In genomic region chr12:107352347-107353081, GRCh38 we compare ENCODE assay signal across 1 cellular context.
TF ChIP-seq lines count a peak whose summit lies in the region.

No MANE protein-coding gene starts in this region.

TF ChIP-seq in HepG2, 621 proteins besides CTCF, POLR2A, EP300 and RAD21 (continued from another document and continues in another):
- no peak for TF ChIP-seq PBX2 (CRISPR knock-in tag; IDR thresholded peaks at IDR 0.05)
- TF ChIP-seq KDM4B (CRISPR knock-in tag; IDR thresholded peaks at IDR 0.05) = no peak
- TF ChIP-seq NR1H2 (CRISPR knock-in tag; IDR thresholded peaks at IDR 0.05; ENCODE audit: borderline replicate concordance, low read depth) = no peak
- TF ChIP-seq ZFP62 (CRISPR knock-in tag; IDR thresholded peaks at IDR 0.05) = no peak
- TF ChIP-seq TIGD3 (CRISPR knock-in tag; IDR thresholded peaks at IDR 0.05; ENCODE audit: borderline replicate concordance) = no peak
- TF ChIP-seq TEAD3 (CRISPR knock-in tag; optimal IDR thresholded peaks at IDR 0.05; ENCODE audit: borderline replicate concordance) = peak; percentile 96
- TF ChIP-seq, protein P1, sequence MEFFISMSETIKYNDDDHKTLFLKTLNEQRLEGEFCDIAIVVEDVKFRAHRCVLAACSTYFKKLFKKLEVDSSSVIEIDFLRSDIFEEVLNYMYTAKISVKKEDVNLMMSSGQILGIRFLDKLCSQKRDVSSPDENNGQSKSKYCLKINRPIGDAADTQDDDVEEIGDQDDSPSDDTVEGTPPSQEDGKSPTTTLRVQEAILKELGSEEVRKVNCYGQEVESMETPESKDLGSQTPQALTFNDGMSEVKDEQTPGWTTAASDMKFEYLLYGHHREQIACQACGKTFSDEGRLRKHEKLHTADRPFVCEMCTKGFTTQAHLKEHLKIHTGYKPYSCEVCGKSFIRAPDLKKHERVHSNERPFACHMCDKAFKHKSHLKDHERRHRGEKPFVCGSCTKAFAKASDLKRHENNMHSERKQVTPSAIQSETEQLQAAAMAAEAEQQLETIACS (CRISPR knock-in tag; IDR thresholded peaks at IDR 0.05) = no peak
- TF ChIP-seq ZNF773 (CRISPR knock-in tag; IDR thresholded peaks at IDR 0.05; ENCODE audit: borderline replicate concordance) = no peak
- TF ChIP-seq ZNF784 (CRISPR knock-in tag; IDR thresholded peaks at IDR 0.05; ENCODE audit: borderline replicate concordance) = no peak
- TF ChIP-seq ZNF7 (CRISPR knock-in tag; IDR thresholded peaks at IDR 0.05) = no peak
- TF ChIP-seq POLR2G (IDR thresholded peaks at IDR 0.05; ENCODE audit: low read depth, low read length) = no peak; the same call in 1 of the 2 replicates
- TF ChIP-seq, protein P2, sequence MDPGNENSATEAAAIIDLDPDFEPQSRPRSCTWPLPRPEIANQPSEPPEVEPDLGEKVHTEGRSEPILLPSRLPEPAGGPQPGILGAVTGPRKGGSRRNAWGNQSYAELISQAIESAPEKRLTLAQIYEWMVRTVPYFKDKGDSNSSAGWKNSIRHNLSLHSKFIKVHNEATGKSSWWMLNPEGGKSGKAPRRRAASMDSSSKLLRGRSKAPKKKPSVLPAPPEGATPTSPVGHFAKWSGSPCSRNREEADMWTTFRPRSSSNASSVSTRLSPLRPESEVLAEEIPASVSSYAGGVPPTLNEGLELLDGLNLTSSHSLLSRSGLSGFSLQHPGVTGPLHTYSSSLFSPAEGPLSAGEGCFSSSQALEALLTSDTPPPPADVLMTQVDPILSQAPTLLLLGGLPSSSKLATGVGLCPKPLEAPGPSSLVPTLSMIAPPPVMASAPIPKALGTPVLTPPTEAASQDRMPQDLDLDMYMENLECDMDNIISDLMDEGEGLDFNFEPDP (CRISPR knock-in tag; conservative IDR thresholded peaks at IDR 0.05) = no peak
- no peak for TF ChIP-seq RBM39 (IDR thresholded peaks at IDR 0.05; ENCODE audit: low read depth, low read length, poor library complexity, severe bottlenecking)
- TF ChIP-seq, protein P3, sequence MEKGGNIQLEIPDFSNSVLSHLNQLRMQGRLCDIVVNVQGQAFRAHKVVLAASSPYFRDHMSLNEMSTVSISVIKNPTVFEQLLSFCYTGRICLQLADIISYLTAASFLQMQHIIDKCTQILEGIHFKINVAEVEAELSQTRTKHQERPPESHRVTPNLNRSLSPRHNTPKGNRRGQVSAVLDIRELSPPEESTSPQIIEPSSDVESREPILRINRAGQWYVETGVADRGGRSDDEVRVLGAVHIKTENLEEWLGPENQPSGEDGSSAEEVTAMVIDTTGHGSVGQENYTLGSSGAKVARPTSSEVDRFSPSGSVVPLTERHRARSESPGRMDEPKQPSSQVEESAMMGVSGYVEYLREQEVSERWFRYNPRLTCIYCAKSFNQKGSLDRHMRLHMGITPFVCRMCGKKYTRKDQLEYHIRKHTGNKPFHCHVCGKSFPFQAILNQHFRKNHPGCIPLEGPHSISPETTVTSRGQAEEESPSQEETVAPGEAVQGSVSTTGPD (CRISPR knock-in tag; IDR thresholded peaks at IDR 0.05) = no peak
- no peak for TF ChIP-seq ZNF333 (CRISPR knock-in tag; IDR thresholded peaks at IDR 0.05; ENCODE audit: borderline replicate concordance)
- TF ChIP-seq ZNF101 (CRISPR knock-in tag; IDR thresholded peaks at IDR 0.05; ENCODE audit: borderline replicate concordance, low read depth) = no peak
- TF ChIP-seq ZNF639 (CRISPR knock-in tag; conservative IDR thresholded peaks at IDR 0.05) = 0 out of 2 replicates have a peak, but pooled peaks have one; percentile 36
- TF ChIP-seq, protein P4, sequence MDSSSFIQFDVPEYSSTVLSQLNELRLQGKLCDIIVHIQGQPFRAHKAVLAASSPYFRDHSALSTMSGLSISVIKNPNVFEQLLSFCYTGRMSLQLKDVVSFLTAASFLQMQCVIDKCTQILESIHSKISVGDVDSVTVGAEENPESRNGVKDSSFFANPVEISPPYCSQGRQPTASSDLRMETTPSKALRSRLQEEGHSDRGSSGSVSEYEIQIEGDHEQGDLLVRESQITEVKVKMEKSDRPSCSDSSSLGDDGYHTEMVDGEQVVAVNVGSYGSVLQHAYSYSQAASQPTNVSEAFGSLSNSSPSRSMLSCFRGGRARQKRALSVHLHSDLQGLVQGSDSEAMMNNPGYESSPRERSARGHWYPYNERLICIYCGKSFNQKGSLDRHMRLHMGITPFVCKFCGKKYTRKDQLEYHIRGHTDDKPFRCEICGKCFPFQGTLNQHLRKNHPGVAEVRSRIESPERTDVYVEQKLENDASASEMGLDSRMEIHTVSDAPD (CRISPR knock-in tag; IDR thresholded peaks at IDR 0.05) = no peak
- peak; percentile 84 for TF ChIP-seq RARA (CRISPR knock-in tag; IDR thresholded peaks at IDR 0.05)
- TF ChIP-seq NFATC3 (CRISPR knock-in tag; IDR thresholded peaks at IDR 0.05) = no peak
- TF ChIP-seq NCOA2 (CRISPR knock-in tag; IDR thresholded peaks at IDR 0.05) = peak; percentile 95
- peak; percentile 91 for TF ChIP-seq SP5 (CRISPR knock-in tag; IDR thresholded peaks at IDR 0.05; ENCODE audit: borderline replicate concordance, low read depth)
- TF ChIP-seq, protein P5, sequence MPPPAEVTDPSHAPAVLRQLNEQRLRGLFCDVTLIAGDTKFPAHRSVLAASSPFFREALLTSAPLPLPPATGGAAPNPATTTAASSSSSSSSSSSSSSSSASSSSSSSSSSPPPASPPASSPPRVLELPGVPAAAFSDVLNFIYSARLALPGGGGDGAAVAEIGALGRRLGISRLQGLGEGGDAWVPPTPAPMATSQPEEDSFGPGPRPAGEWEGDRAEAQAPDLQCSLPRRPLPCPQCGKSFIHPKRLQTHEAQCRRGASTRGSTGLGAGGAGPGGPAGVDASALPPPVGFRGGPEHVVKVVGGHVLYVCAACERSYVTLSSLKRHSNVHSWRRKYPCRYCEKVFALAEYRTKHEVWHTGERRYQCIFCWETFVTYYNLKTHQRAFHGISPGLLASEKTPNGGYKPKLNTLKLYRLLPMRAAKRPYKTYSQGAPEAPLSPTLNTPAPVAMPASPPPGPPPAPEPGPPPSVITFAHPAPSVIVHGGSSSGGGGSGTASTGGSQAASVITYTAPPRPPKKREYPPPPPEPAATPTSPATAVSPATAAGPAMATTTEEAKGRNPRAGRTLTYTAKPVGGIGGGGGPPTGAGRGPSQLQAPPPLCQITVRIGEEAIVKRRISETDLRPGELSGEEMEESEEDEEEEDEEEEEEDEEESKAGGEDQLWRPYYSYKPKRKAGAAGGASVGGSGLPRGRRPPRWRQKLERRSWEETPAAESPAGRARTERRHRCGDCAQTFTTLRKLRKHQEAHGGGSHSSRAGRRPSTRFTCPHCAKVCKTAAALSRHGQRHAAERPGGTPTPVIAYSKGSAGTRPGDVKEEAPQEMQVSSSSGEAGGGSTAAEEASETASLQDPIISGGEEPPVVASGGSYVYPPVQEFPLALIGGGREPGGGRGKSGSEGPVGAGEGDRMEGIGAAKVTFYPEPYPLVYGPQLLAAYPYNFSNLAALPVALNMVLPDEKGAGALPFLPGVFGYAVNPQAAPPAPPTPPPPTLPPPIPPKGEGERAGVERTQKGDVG (CRISPR knock-in tag; IDR thresholded peaks at IDR 0.05; ENCODE audit: borderline replicate concordance) = no peak
- peak; percentile 58; the same call in 1 of the 2 replicates for TF ChIP-seq ZNF556 (CRISPR knock-in tag; IDR thresholded peaks at IDR 0.05; ENCODE audit: borderline replicate concordance)
- TF ChIP-seq, protein P6, sequence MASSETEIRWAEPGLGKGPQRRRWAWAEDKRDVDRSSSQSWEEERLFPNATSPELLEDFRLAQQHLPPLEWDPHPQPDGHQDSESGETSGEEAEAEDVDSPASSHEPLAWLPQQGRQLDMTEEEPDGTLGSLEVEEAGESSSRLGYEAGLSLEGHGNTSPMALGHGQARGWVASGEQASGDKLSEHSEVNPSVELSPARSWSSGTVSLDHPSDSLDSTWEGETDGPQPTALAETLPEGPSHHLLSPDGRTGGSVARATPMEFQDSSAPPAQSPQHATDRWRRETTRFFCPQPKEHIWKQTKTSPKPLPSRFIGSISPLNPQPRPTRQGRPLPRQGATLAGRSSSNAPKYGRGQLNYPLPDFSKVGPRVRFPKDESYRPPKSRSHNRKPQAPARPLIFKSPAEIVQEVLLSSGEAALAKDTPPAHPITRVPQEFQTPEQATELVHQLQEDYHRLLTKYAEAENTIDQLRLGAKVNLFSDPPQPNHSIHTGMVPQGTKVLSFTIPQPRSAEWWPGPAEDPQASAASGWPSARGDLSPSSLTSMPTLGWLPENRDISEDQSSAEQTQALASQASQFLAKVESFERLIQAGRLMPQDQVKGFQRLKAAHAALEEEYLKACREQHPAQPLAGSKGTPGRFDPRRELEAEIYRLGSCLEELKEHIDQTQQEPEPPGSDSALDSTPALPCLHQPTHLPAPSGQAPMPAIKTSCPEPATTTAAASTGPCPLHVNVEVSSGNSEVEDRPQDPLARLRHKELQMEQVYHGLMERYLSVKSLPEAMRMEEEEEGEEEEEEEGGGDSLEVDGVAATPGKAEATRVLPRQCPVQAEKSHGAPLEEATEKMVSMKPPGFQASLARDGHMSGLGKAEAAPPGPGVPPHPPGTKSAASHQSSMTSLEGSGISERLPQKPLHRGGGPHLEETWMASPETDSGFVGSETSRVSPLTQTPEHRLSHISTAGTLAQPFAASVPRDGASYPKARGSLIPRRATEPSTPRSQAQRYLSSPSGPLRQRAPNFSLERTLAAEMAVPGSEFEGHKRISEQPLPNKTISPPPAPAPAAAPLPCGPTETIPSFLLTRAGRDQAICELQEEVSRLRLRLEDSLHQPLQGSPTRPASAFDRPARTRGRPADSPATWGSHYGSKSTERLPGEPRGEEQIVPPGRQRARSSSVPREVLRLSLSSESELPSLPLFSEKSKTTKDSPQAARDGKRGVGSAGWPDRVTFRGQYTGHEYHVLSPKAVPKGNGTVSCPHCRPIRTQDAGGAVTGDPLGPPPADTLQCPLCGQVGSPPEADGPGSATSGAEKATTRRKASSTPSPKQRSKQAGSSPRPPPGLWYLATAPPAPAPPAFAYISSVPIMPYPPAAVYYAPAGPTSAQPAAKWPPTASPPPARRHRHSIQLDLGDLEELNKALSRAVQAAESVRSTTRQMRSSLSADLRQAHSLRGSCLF (CRISPR knock-in tag; IDR thresholded peaks at IDR 0.05; ENCODE audit: borderline replicate concordance) = no peak
- peak; percentile 30; the same call in 1 of the 2 replicates for TF ChIP-seq ZNF543 (CRISPR knock-in tag; IDR thresholded peaks at IDR 0.05)
- no peak; the same call in 1 of the 2 replicates for TF ChIP-seq ZNF431 (CRISPR knock-in tag; IDR thresholded peaks at IDR 0.05; ENCODE audit: borderline replicate concordance, low read depth)
- TF ChIP-seq ZNF891 (CRISPR knock-in tag; IDR thresholded peaks at IDR 0.05) = no peak
- peak; percentile 66; the same call in 1 of the 2 replicates for TF ChIP-seq ZMYM3 (CRISPR knock-in tag; IDR thresholded peaks at IDR 0.05)
- peak in 1 of 2 experiments; percentile 63; a peak in 1 of 4 replicates for TF ChIP-seq NR2F1 (CRISPR knock-in tag; IDR thresholded peaks at IDR 0.05)
- no peak for TF ChIP-seq JUND (CRISPR knock-in tag; IDR thresholded peaks at IDR 0.05)
- no peak; the same call in 1 of the 2 replicates for TF ChIP-seq ZNF547 (CRISPR knock-in tag; IDR thresholded peaks at IDR 0.05)
- TF ChIP-seq ZFP36L1 (CRISPR knock-in tag; IDR thresholded peaks at IDR 0.05) = no peak
- peak; percentile 71; the same call in 1 of the 2 replicates for TF ChIP-seq ZNF503 (CRISPR knock-in tag; IDR thresholded peaks at IDR 0.05)
- TF ChIP-seq ZSCAN25 (CRISPR knock-in tag; IDR thresholded peaks at IDR 0.05) = 0 out of 2 replicates have a peak, but pooled peaks have one; percentile 21
- TF ChIP-seq, protein P7, sequence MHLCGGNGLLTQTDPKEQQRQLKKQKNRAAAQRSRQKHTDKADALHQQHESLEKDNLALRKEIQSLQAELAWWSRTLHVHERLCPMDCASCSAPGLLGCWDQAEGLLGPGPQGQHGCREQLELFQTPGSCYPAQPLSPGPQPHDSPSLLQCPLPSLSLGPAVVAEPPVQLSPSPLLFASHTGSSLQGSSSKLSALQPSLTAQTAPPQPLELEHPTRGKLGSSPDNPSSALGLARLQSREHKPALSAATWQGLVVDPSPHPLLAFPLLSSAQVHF (CRISPR knock-in tag; IDR thresholded peaks at IDR 0.05) = no peak
